Comparison of ENCODE assay signal across 8 cellular contexts in genomic region chr1:206635983-206636354, GRCh38. TPM values are rescaled to one million over a fixed set of nuclear protein-coding genes. Genes with fewer than 3 reads are reported as not detected.
A peak's percentile ranks its signal among the peaks of the same experiment; 100 is the strongest.
DNase-seq lines count a peak whose midpoint lies in the region; ATAC-seq and TF ChIP-seq lines count a peak whose summit lies in the region.

No MANE protein-coding gene starts in this region.

- peaks cover 0 to 61% (median 30%) of the 10 kb centered on the region in 9 donors for H3K4me1 ChIP-seq in heart right ventricle
- peaks cover 15% of the 10 kb centered on the region for H3K4me1 ChIP-seq in Panc1 (ENCODE audit: control insufficient read depth, insufficient read depth, low read length)
- peaks cover 1% of the 10 kb centered on the region for H3K4me1 ChIP-seq in ovary (ENCODE audit: insufficient read depth)

- H3K27me3 ChIP-seq in heart right ventricle (peaks cover 0 to 10% (median 0%) of the 10 kb centered on the region in 7 donors), Panc1 (ENCODE audit: control insufficient read depth, insufficient read depth, low read length) (no peaks in the 10 kb centered on the region), ovary (no peaks in the 10 kb centered on the region)

- intact Hi-C loops in heart right ventricle (cut with DNase I) = loop anchor here in 9 of 10 donors (2.0 to 10.0 kb wide), 9 partner anchors 17 to 439 kb away; no protein-coding TSS in a partner anchor
- intact Hi-C loops in Right ventricle myocardium superior (cut with DNase I) = loop anchor here (2.0 to 10.0 kb wide), 2 partner anchors 89 to 173 kb away; no protein-coding TSS in a partner anchor
- intact Hi-C loops in Panc1 (cut with micrococcal nuclease; ENCODE audit: unreplicated experiment) = loop anchor here (10.0 kb wide), 2 partner anchors 279 to 349 kb away; no protein-coding TSS in a partner anchor
- intact Hi-C loops in ovary (cut with DNase I) = loop anchor here in 3 of 4 donors (2.0 to 10.0 kb wide), 3 partner anchors 27 to 89 kb away; no protein-coding TSS in a partner anchor

- TF ChIP-seq CTCF in heart right ventricle (IDR thresholded peaks at IDR 0.05) (no peak), Panc1 (IDR thresholded peaks at IDR 0.05) (no peak), ovary (IDR thresholded peaks at IDR 0.05) (no peak)

- in situ Hi-C loops in Panc1 (cut with HindIII; ENCODE audit: low pct_unique_long_range_greater_than_20kb, low sequenced_read_pairs) = no loop called here

- TF ChIP-seq POLR2A in ovary (IDR thresholded peaks at IDR 0.05) = no peak

- no peak for TF ChIP-seq EP300 in ovary (IDR thresholded peaks at IDR 0.05)

- BruUV-seq in Panc1 (replicated peaks; lab: Mats Ljungman, UMichigan) = no TSS peak

- CTCF ChIA-PET in Panc1 (lab: Charles Lee) = interaction anchor here (0.6 to 4.2 kb wide), 2 partner anchors 29 to 156 kb away, joined by 4 to 32 read pairs; no protein-coding TSS in a partner anchor

- peak in 3 of 8 donors; percentile 2 to 12 (median 3) for ATAC-seq in heart right ventricle
- no peak for ATAC-seq in Right ventricle myocardium superior (ENCODE audit: poor library complexity)
- 0 out of 2 replicates have a peak, but pooled peaks have one; percentile 11 for ATAC-seq in Panc1
- no peak for ATAC-seq in HG02840 (IDR thresholded peaks at IDR 0.05; ENCODE audit: low FRiP score, unreplicated experiment)
- ATAC-seq in HG02678 (IDR thresholded peaks at IDR 0.05; ENCODE audit: unreplicated experiment) = no peak

- peaks cover 0 to 26% (median 4%) of the 10 kb centered on the region in 9 donors for H3K36me3 ChIP-seq in heart right ventricle
- H3K36me3 ChIP-seq in Panc1 (ENCODE audit: control insufficient read depth, insufficient read depth, low read length) = no peaks in the 10 kb centered on the region
- H3K36me3 ChIP-seq in ovary = no peaks in the 10 kb centered on the region

- H3K27ac ChIP-seq in heart right ventricle = peak overlapping the region; percentile 66 to 94 (median 89)
- peak overlapping the region; percentile 88 for H3K27ac ChIP-seq in Panc1 (ENCODE audit: low read length)
- peak overlapping the region; percentile 87 for H3K27ac ChIP-seq in epithelial cell of prostate
- H3K27ac ChIP-seq in ovary = peak overlapping the region; percentile 48 to 65

- DNase-seq in heart right ventricle (no peak), Right ventricle myocardium superior (no peak), Panc1 (ENCODE audit: low read depth, low spot score) (no peak), epithelial cell of prostate (ENCODE audit: low read depth, low spot score) (no peak), ovary (no peak), DMS 273 treated with DMSO at 0.1 percent for 48 hours (lab: John Stamatoyannopoulos, UW) (no peak)

- POLR2A ChIA-PET in Panc1 (lab: Charles Lee) = interaction anchor here (0.6 to 1.5 kb wide), 3 partner anchors 9 to 24 kb away, joined by 4 to 5 read pairs (median 5); partner anchors contain the start of gene EIF2D

- H3K9me3 ChIP-seq in heart right ventricle (no peaks in the 10 kb centered on the region), Panc1 (ENCODE audit: control insufficient read depth, insufficient read depth, low read depth, low read length) (no peaks in the 10 kb centered on the region), ovary (no peaks in the 10 kb centered on the region)

- 3% methylated on average over 13 of the region's 13 CpGs for WGBS in heart right ventricle, 2 donors
- WGBS in ovary, 3 donors = 0 to 3% (median 1%) methylated on average over 13 of the region's 13 CpGs

- peak overlapping the region; percentile 77 to 98 (median 94) for H3K4me3 ChIP-seq in heart right ventricle
- peak overlapping the region; percentile 91 to 93 for H3K4me3 ChIP-seq in Panc1 (ENCODE audit: low read depth in 2 of 2, low read length in 2 of 2)
- H3K4me3 ChIP-seq in ovary = peak overlapping the region; percentile 95

RNA-seq across cellular contexts. Expression of gene DYRK3, which starts 0.6 kb away (rescaled TPM):
- total RNA-seq in heart right ventricle (10 to 100 TPM; 10.4 to 27.9 (median 20.8) TPM), Right ventricle myocardium superior (23.6 TPM), Panc1 (2021; ENCODE audit: unreplicated experiment) (12.0 TPM), ovary (10 to 100 TPM in 4 of 7 donors, 1 to 10 TPM in 3; 5.5 to 15.0 (median 10.1) TPM)
- polyA plus RNA-seq in heart right ventricle (10 to 100 TPM in 1 of 2 donors, 1 to 10 TPM in 1; 4.1 to 31.1 TPM), ovary (10 to 100 TPM in 1 of 2 donors, 1 to 10 TPM in 1; 5.6 to 16.2 TPM)
- 7.2 TPM for polyA plus RNA-seq in Panc1 (2012; ENCODE audit: insufficient read length)

RNA-seq across cellular contexts. Expression of gene EIF2D, which starts 23.7 kb away (rescaled TPM):
- total RNA-seq in heart right ventricle (10 to 100 TPM; 26.1 to 32.2 (median 29.5) TPM), Right ventricle myocardium superior (24.9 TPM), Panc1 (2021; ENCODE audit: unreplicated experiment) (28.7 TPM), ovary (10 to 100 TPM; 46.4 to 72.8 (median 53.5) TPM)
- polyA plus RNA-seq in heart right ventricle (10 to 100 TPM; 16.8 to 35.6 TPM), ovary (10 to 100 TPM; 63.4 to 90.0 TPM)
- 28.7 TPM for polyA plus RNA-seq in Panc1 (2012; ENCODE audit: insufficient read length)

RNA-seq across cellular contexts. Expression of gene MAPKAPK2, which starts 48.7 kb away (rescaled TPM):
- 100 to 1,000 TPM; 169 to 323 (median 224) TPM for total RNA-seq in heart right ventricle
- polyA plus RNA-seq in heart right ventricle = 100 to 1,000 TPM; 101 to 144 TPM
- 200 TPM for total RNA-seq in Right ventricle myocardium superior
- total RNA-seq in Panc1 (2021; ENCODE audit: unreplicated experiment) = 72.4 TPM
- polyA plus RNA-seq in Panc1 (2012; ENCODE audit: insufficient read length) = 52.2 TPM
- 10 to 100 TPM; 28.4 to 71.2 (median 66.2) TPM for total RNA-seq in ovary
- polyA plus RNA-seq in ovary = 10 to 100 TPM; 34.5 to 64.7 TPM
